ENCODE assay signal across 25 cellular contexts in genomic region chr14:63795532-63795931, GRCh38.
"Had no signal": no experiment of that assay in that cellular context is flagged by ENCODE, and none has a peak within 500 bp of the region (broad histone marks: within the 10 kb centered on the region; RNA-seq: fewer than 3 reads in every experiment).

No MANE protein-coding gene starts in this region.

- H3K9me3 ChIP-seq: left lung, lower lobe of right lung, psoas muscle, sigmoid colon, thoracic aorta had no signal

- H3K4me1 Mint-ChIP-seq: natural killer cell; neural progenitor cell; stimulated activated effector memory CD8-positive, alpha-beta T cell treated with anti-CD3 and anti-CD28 coated beads, Interleukin-12 subunit alpha, Interleukin-12 subunit beta, amount 100 ng/mL, for 72 hours had no signal

- H3K79me2 ChIP-seq: parathyroid adenoma had no signal

- H3K36me3 ChIP-seq: left lung, lower lobe of right lung, neural progenitor cell, sigmoid colon, thoracic aorta had no signal

- H3K9ac ChIP-seq: neural progenitor cell, parathyroid adenoma had no signal

- H3K9me3 Mint-ChIP-seq: activated CD4-positive, alpha-beta T cell treated with anti-CD3 and anti-CD28 coated beads, Interleukin-2, amount 10 ng/mL, durations not matched to agents 24 days and 14 days; activated CD8-positive, alpha-beta T cell treated with anti-CD3 and anti-CD28 coated beads for 36 hours; activated naive CD4-positive, alpha-beta T cell treated with anti-CD3 and anti-CD28 coated beads, Interleukin-2, amount 50 U/mL, for 24 hours; activated naive CD8-positive, alpha-beta T cell treated with anti-CD3 and anti-CD28 coated beads, Interleukin-2, amount 50 U/mL, for 24 hours; activated T-helper 2 cell treated with anti-CD3 and anti-CD28 coated beads, Interferon-gamma antibody, Interleukin-2, Interleukin-4, amounts not matched to agents 10 μg/mL and 5 μg/mL and 100 μg/mL, durations not matched to agents 14 hours and 24 hours and 36 hours; natural killer cell; neural progenitor cell; stimulated activated effector memory CD8-positive, alpha-beta T cell treated with anti-CD3 and anti-CD28 coated beads, Interleukin-12 subunit alpha, Interleukin-12 subunit beta, amount 100 ng/mL, for 72 hours; stimulated activated naive CD8-positive, alpha-beta T cell treated with anti-CD3 and anti-CD28 coated beads, Interleukin-15, Interleukin-2, amounts not matched to agents 100 ng/mL and 50 ng/mL, for 24 hours had no signal

- H3K27me3 Mint-ChIP-seq: activated CD8-positive, alpha-beta T cell treated with anti-CD3 and anti-CD28 coated beads for 36 hours; stimulated activated naive CD8-positive, alpha-beta T cell treated with anti-CD3 and anti-CD28 coated beads, Interleukin-15, Interleukin-2, amounts not matched to agents 100 ng/mL and 50 ng/mL, for 24 hours had no signal

- H3K27ac Mint-ChIP-seq: activated CD4-positive, alpha-beta T cell treated with anti-CD3 and anti-CD28 coated beads, Interleukin-2, amount 10 ng/mL, durations not matched to agents 24 days and 14 days; activated CD8-positive, alpha-beta T cell treated with anti-CD3 and anti-CD28 coated beads for 36 hours; activated naive CD4-positive, alpha-beta T cell treated with anti-CD3 and anti-CD28 coated beads, Interleukin-2, amount 50 U/mL, for 24 hours; activated naive CD8-positive, alpha-beta T cell treated with anti-CD3 and anti-CD28 coated beads, Interleukin-2, amount 50 U/mL, for 24 hours; activated T-helper 2 cell treated with anti-CD3 and anti-CD28 coated beads, Interferon-gamma antibody, Interleukin-2, Interleukin-4, amounts not matched to agents 10 μg/mL and 5 μg/mL and 100 μg/mL, durations not matched to agents 14 hours and 24 hours and 36 hours; natural killer cell; neural progenitor cell; stimulated activated effector memory CD8-positive, alpha-beta T cell treated with anti-CD3 and anti-CD28 coated beads, Interleukin-12 subunit alpha, Interleukin-12 subunit beta, amount 100 ng/mL, for 72 hours; stimulated activated naive CD8-positive, alpha-beta T cell treated with anti-CD3 and anti-CD28 coated beads, Interleukin-15, Interleukin-2, amounts not matched to agents 100 ng/mL and 50 ng/mL, for 24 hours had no signal

- H3K4me2 ChIP-seq: neural progenitor cell had no signal

- H3K4me1 ChIP-seq: left lung, neural progenitor cell, parathyroid adenoma, psoas muscle had no signal

- DNase-seq: activated CD4-positive, alpha-beta T cell treated with anti-CD3 and anti-CD28 coated beads, Interleukin-2, amount 10 ng/mL, durations not matched to agents 24 days and 14 days; activated CD4-positive, CD25-positive, alpha-beta regulatory T cell treated with anti-CD3 and anti-CD28 coated beads, Interleukin-2, amount 50 U/mL, for 72 hours; activated CD8-positive, alpha-beta T cell treated with anti-CD3 and anti-CD28 coated beads for 36 hours; activated naive CD8-positive, alpha-beta T cell treated with anti-CD3 and anti-CD28 coated beads, Interleukin-2, amount 50 U/mL, for 24 hours; activated T-cell treated with anti-CD3 and anti-CD28 coated beads, Interleukin-2, amount 50 U/mL, for 48 hours; amygdala; caudate nucleus; cortex of kidney; left lung; lower lobe of right lung; mesenchymal stem cell; natural killer cell; occipital lobe; psoas muscle; sigmoid colon; small intestine; stimulated activated CD4-positive, alpha-beta T cell treated with anti-CD3 and anti-CD28 coated beads, Interleukin-4, amount 100 ng/mL, for 24 hours; trophoblast cell had no signal

- H3K4me3 ChIP-seq: left lung, lower lobe of right lung, neural progenitor cell, psoas muscle, sigmoid colon, thoracic aorta had no signal

- H3K27ac ChIP-seq: left lung, lower lobe of right lung, neural progenitor cell, parathyroid adenoma, psoas muscle, sigmoid colon, thoracic aorta had no signal

- ATAC-seq: activated CD8-positive, alpha-beta T cell treated with anti-CD3 and anti-CD28 coated beads for 36 hours; activated naive CD8-positive, alpha-beta T cell treated with anti-CD3 and anti-CD28 coated beads, Interleukin-2, amount 50 U/mL, for 24 hours; left lung; lower lobe of right lung; natural killer cell; psoas muscle; stimulated activated effector memory CD8-positive, alpha-beta T cell treated with anti-CD3 and anti-CD28 coated beads, Interleukin-12 subunit alpha, Interleukin-12 subunit beta, amount 100 ng/mL, for 72 hours had no signal

- H3K4me3 Mint-ChIP-seq: activated CD4-positive, alpha-beta T cell treated with anti-CD3 and anti-CD28 coated beads, Interleukin-2, amount 10 ng/mL, durations not matched to agents 24 days and 14 days; activated CD8-positive, alpha-beta T cell treated with anti-CD3 and anti-CD28 coated beads for 36 hours; activated naive CD4-positive, alpha-beta T cell treated with anti-CD3 and anti-CD28 coated beads, Interleukin-2, amount 50 U/mL, for 24 hours; activated naive CD8-positive, alpha-beta T cell treated with anti-CD3 and anti-CD28 coated beads, Interleukin-2, amount 50 U/mL, for 24 hours; natural killer cell; neural progenitor cell; stimulated activated effector memory CD8-positive, alpha-beta T cell treated with anti-CD3 and anti-CD28 coated beads, Interleukin-12 subunit alpha, Interleukin-12 subunit beta, amount 100 ng/mL, for 72 hours; stimulated activated naive CD8-positive, alpha-beta T cell treated with anti-CD3 and anti-CD28 coated beads, Interleukin-15, Interleukin-2, amounts not matched to agents 100 ng/mL and 50 ng/mL, for 24 hours had no signal

- H3K27me3 ChIP-seq: left lung, neural progenitor cell, sigmoid colon had no signal

- H3K36me3 Mint-ChIP-seq: activated naive CD4-positive, alpha-beta T cell treated with anti-CD3 and anti-CD28 coated beads, Interleukin-2, amount 50 U/mL, for 24 hours; natural killer cell; neural progenitor cell; stimulated activated effector memory CD8-positive, alpha-beta T cell treated with anti-CD3 and anti-CD28 coated beads, Interleukin-12 subunit alpha, Interleukin-12 subunit beta, amount 100 ng/mL, for 72 hours had no signal

- H2AFZ ChIP-seq: neural progenitor cell, parathyroid adenoma had no signal
